16 cellular contexts compared by ENCODE assay signal in the genomic region with DNA sequence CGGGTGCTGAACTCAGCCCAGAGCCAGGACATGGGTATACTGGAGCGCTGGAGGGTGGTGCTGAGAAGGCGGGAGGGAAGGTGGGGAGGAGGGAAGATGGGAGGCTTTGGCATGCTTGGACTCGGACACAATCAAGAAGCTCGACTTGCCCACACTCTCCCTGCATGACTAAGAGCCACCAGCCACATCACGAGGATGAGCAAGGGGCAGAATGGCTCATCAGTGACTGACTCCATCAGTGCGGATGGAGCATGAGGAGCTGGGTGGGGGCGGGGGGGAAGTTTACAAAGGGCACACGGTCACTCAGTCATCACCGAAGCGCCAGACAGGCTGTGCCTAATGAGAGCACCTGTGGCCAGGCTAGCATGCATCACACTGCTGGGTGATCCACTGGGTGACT.
DNase-seq lines count a peak whose midpoint lies in the region; ATAC-seq, FAIRE-seq and TF ChIP-seq lines count a peak whose summit lies in the region.
"Had no signal": no experiment of that assay in that cellular context is flagged by ENCODE, and none has a peak within 500 bp of the region (broad histone marks: within the 10 kb centered on the region; RNA-seq: fewer than 3 reads in every experiment).

No MANE protein-coding gene starts in this region.

- FAIRE-seq in H54 (lab: Jason Lieb, UNC), result no peak
- FAIRE-seq: A204.1, endometrium had no signal

- H3K4me3 ChIP-seq in effector memory CD4-positive, alpha-beta T cell (ENCODE audit: insufficient read depth, low read depth, low read length, poor library complexity, severe bottlenecking), result no peak overlapping the region

- H3K27ac ChIP-seq in effector memory CD4-positive, alpha-beta T cell (ENCODE audit: insufficient read depth, low read length, poor library complexity, severe bottlenecking), result no peak overlapping the region

- no peak for ATAC-seq in GM21381 (IDR thresholded peaks at IDR 0.05; ENCODE audit: unreplicated experiment)

- no peaks in the 10 kb centered on the region for H3K36me3 ChIP-seq in effector memory CD4-positive, alpha-beta T cell (ENCODE audit: control insufficient read depth, insufficient read depth, low read length)

- DNase-seq in A172 (ENCODE audit: low spot score) (peak; percentile 93), H54 (ENCODE audit: insufficient read length, low spot score) (peak; percentile 27), amniotic epithelial cell (ENCODE audit: low read depth) (peak; percentile 24), iris pigment epithelial cell (ENCODE audit: low read depth) (peak; percentile 21), NCI-H1105 (lab: John Stamatoyannopoulos, UW) (no peak), NCI-H345 (lab: John Stamatoyannopoulos, UW) (no peak)
- DNase-seq in effector memory CD4-positive, alpha-beta T cell, result no peak
- DNase-seq: activated CD4-positive, alpha-beta T cell treated with anti-CD3 and anti-CD28 coated beads, Interleukin-2, amount 50 U/mL, for 4 hours; DMS 273 treated with DMSO at 0.1 percent for 48 hours; KBM-7; NCI-H1436 treated with DMSO at 0.1 percent for 48 hours; NCI-H510A; stimulated activated CD4-positive, alpha-beta T cell treated with anti-CD3 and anti-CD28 coated beads, Interleukin-12 subunit alpha, Interleukin-12 subunit beta, amount 100 ng/mL, for 4 hours had no signal

- no peaks in the 10 kb centered on the region for H3K9me3 ChIP-seq in effector memory CD4-positive, alpha-beta T cell (ENCODE audit: control insufficient read depth, low read length)

- no peak for TF ChIP-seq POLR2A in H54 (IDR thresholded peaks at IDR 0.05; ENCODE audit: low read depth, low read length)

- no peaks in the 10 kb centered on the region for H3K4me1 ChIP-seq in effector memory CD4-positive, alpha-beta T cell (ENCODE audit: control insufficient read depth, insufficient read depth, low read length, poor library complexity, severe bottlenecking)

- no peaks in the 10 kb centered on the region for H3K27me3 ChIP-seq in effector memory CD4-positive, alpha-beta T cell (replicated peaks; ENCODE audit: control insufficient read depth, insufficient read depth, low read length, poor library complexity, severe bottlenecking)

Comparison
In these comparisons a context has a peak if more than half of its experiments do, and no peak if none do; other contexts are left out.
1. DNase-seq: peak in A172 (single experiment), H54 (single experiment), amniotic epithelial cell (single experiment) and iris pigment epithelial cell (single experiment); none in NCI-H1105 (single experiment), NCI-H345 (single experiment) and effector memory CD4-positive, alpha-beta T cell (0 of 3).